ENCODE assay signal across 12 cellular contexts in the genomic region with DNA sequence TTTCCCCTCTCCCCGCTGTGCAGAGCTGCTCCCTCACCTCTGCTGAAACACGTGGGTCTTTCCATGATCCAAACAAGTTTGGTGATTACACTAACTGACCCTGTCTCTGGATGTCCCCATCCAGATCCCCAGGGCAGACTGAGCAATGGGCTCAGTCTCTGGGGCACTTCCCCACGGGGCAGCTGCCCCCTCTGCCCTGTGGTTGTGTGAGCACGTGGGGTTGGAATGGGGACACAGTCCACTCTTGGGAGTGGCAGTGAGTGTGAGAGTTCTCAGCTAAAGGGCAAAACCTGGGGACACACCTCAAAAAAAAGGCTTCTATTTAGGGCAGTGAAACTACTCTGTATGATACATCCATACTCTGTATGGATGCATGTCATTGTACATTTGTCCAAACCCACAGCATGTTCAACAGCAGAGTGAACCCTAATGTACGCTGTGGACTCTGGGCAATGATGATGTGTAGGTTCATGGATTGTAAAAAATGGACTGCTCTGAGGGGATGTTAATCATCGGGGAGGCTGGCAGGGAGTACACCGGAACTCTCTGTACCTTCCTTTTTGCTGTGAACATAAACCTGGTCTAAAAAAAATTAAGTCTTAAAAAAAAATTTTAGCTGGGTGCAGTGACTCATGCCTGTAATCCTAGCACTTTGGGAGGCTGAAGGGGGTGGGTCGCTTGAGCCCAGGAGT. TPM values are rescaled to one million over a fixed set of nuclear protein-coding genes. Genes with fewer than 3 reads are reported as not detected.
A peak's percentile ranks its signal among the peaks of the same experiment; 100 is the strongest.
DNase-seq lines count a peak whose midpoint lies in the region; ATAC-seq, FAIRE-seq and TF ChIP-seq lines count a peak whose summit lies in the region.
"Had no signal": no experiment of that assay in that cellular context is flagged by ENCODE, and none has a peak within 500 bp of the region (broad histone marks: within the 10 kb centered on the region; RNA-seq: fewer than 3 reads in every experiment).

No MANE protein-coding gene starts in this region.

- H3K4me1 ChIP-seq in CD4-positive, CD25-positive, alpha-beta regulatory T cell (ENCODE audit: control insufficient read depth, insufficient read depth, low read length, poor library complexity, severe bottlenecking): peaks cover 17% of the 10 kb centered on the region
- no peaks in the 10 kb centered on the region for H3K4me1 ChIP-seq in mesendoderm (ENCODE audit: control insufficient read depth, low read depth, low read length)
- H3K4me1 ChIP-seq in smooth muscle cell (ENCODE audit: low read depth): no peaks in the 10 kb centered on the region

- H3K18ac ChIP-seq in mesendoderm (ENCODE audit: low read length): no peak overlapping the region

- H3K79me2 ChIP-seq in mesendoderm (ENCODE audit: control insufficient read depth, insufficient read depth, low read length) (no peaks in the 10 kb centered on the region), smooth muscle cell (ENCODE audit: low read depth) (no peaks in the 10 kb centered on the region)

- H2BK5ac ChIP-seq in mesendoderm (ENCODE audit: low read length): no peak overlapping the region

- POLR2A ChIA-PET in activated CD8-positive, alpha-beta T cell treated with anti-CD3 and anti-CD28 coated beads, Interleukin-2, amount 10 ng/mL, durations not matched to agents 7 days and 5 days (lab: Charles Lee): interaction anchor here (1.3 to 2.3 kb wide), 2 partner anchors 10 to 11 kb away, joined by 9 to 12 read pairs; no protein-coding TSS in a partner anchor

- no peak overlapping the region for H3K27ac ChIP-seq in CD4-positive, CD25-positive, alpha-beta regulatory T cell (ENCODE audit: insufficient read depth, low read length, poor library complexity, severe bottlenecking)
- H3K27ac ChIP-seq in mesendoderm (ENCODE audit: low read depth, low read length) (no peak overlapping the region), smooth muscle cell (ENCODE audit: low read depth) (no peak overlapping the region)

- no peak for DNase-seq in CD4-positive, CD25-positive, alpha-beta regulatory T cell
- DNase-seq in GM18507 (ENCODE audit: extremely low spot score, insufficient read length, low read depth): no peak
- DNase-seq in activated CD8-positive, alpha-beta T cell treated with anti-CD3 and anti-CD28 coated beads, Interleukin-2, amount 10 ng/mL, durations not matched to agents 7 days and 5 days: no peak
- no peak for DNase-seq in mesendoderm
- no peak for DNase-seq in NCI-H187 (lab: John Stamatoyannopoulos, UW)
- no peak for DNase-seq in smooth muscle cell (lab: John Stamatoyannopoulos, UW; ENCODE audit: unreplicated experiment)
- DNase-seq: aorta, MM.1S, SHP77 had no signal

- H3K4me2 ChIP-seq in mesendoderm (ENCODE audit: low read length): no peak overlapping the region
- H3K4me2 ChIP-seq in smooth muscle cell: no peak overlapping the region

- peaks cover 10 to 34% (median 20%) of the 10 kb centered on the region in 4 donors for H3K4me1 Mint-ChIP-seq in CD4-positive, CD25-positive, alpha-beta regulatory T cell
- peaks cover 48% of the 10 kb centered on the region for H3K4me1 Mint-ChIP-seq in activated CD8-positive, alpha-beta T cell treated with anti-CD3 and anti-CD28 coated beads, Interleukin-2, amount 10 ng/mL, durations not matched to agents 7 days and 5 days (ENCODE audit: low read depth)

- peaks cover 24% of the 10 kb centered on the region for H3K27me3 ChIP-seq in CD4-positive, CD25-positive, alpha-beta regulatory T cell (ENCODE audit: control insufficient read depth, insufficient read depth, low read length)
- H3K27me3 ChIP-seq in mesendoderm (ENCODE audit: insufficient read depth, low read length, poor library complexity) (no peaks in the 10 kb centered on the region), smooth muscle cell (ENCODE audit: low read depth) (no peaks in the 10 kb centered on the region)

- no peak overlapping the region for H2AFZ ChIP-seq in smooth muscle cell (ENCODE audit: low read depth)

- WGBS in mesendoderm (ENCODE audit: extremely low coverage, insufficient coverage, low lambda C conversion rate): no CpG with 5 or more reads among the region's 8 CpGs
- 85% methylated on average over 8 of the region's 8 CpGs for WGBS in smooth muscle cell (ENCODE audit: low lambda C conversion rate)

- no peak overlapping the region for H3K23ac ChIP-seq in mesendoderm (ENCODE audit: low read length)

- no peak overlapping the region for H2AK5ac ChIP-seq in mesendoderm (ENCODE audit: low read length)

- H3K9me3 Mint-ChIP-seq in CD4-positive, CD25-positive, alpha-beta regulatory T cell: peaks cover 0 to 7% (median 0%) of the 10 kb centered on the region in 7 donors
- H3K9me3 Mint-ChIP-seq in activated CD8-positive, alpha-beta T cell treated with anti-CD3 and anti-CD28 coated beads, Interleukin-2, amount 10 ng/mL, durations not matched to agents 7 days and 5 days (ENCODE audit: insufficient read depth): no peaks in the 10 kb centered on the region

- peak; percentile 11 to 17 for ATAC-seq in CD4-positive, CD25-positive, alpha-beta regulatory T cell (ENCODE audit: low read depth in 2 of 2)
- ATAC-seq in activated CD8-positive, alpha-beta T cell treated with anti-CD3 and anti-CD28 coated beads, Interleukin-2, amount 10 ng/mL, durations not matched to agents 7 days and 5 days: no peak
- no peak for ATAC-seq in GM18867 (IDR thresholded peaks at IDR 0.05; ENCODE audit: unreplicated experiment)
- ATAC-seq in HG03175 (IDR thresholded peaks at IDR 0.05; ENCODE audit: unreplicated experiment): no peak

- H2BK15ac ChIP-seq in mesendoderm (replicated peaks; ENCODE audit: low read depth): no peak overlapping the region

- H3K9me3 ChIP-seq in CD4-positive, CD25-positive, alpha-beta regulatory T cell (ENCODE audit: control insufficient read depth in 2 of 2, low read length in 2 of 2): no peaks in the 10 kb centered on the region
- no peaks in the 10 kb centered on the region for H3K9me3 ChIP-seq in smooth muscle cell (replicated peaks; ENCODE audit: low read depth)

- FAIRE-seq in GM18507 (lab: Jason Lieb, UNC): peak; percentile 26
- FAIRE-seq: endothelial cell of umbilical vein had no signal

- no peaks in the 10 kb centered on the region for H4K20me1 ChIP-seq in smooth muscle cell (ENCODE audit: low read depth)

- CTCF ChIA-PET in activated CD8-positive, alpha-beta T cell treated with anti-CD3 and anti-CD28 coated beads, Interleukin-2, amount 10 ng/mL, durations not matched to agents 7 days and 5 days (lab: Charles Lee): interaction anchor here (4.0 kb wide), 1 partner anchor 10 kb away, joined by 21 read pairs; no protein-coding TSS in a partner anchor

- H3K27me3 Mint-ChIP-seq in CD4-positive, CD25-positive, alpha-beta regulatory T cell: peaks cover 78% of the 10 kb centered on the region
- H3K27me3 Mint-ChIP-seq in activated CD8-positive, alpha-beta T cell treated with anti-CD3 and anti-CD28 coated beads, Interleukin-2, amount 10 ng/mL, durations not matched to agents 7 days and 5 days (ENCODE audit: low read depth): peaks cover 1% of the 10 kb centered on the region

- H3K36me3 ChIP-seq in CD4-positive, CD25-positive, alpha-beta regulatory T cell (ENCODE audit: control insufficient read depth, insufficient read depth, low read length): no peaks in the 10 kb centered on the region
- no peaks in the 10 kb centered on the region for H3K36me3 ChIP-seq in mesendoderm (ENCODE audit: control insufficient read depth, insufficient read depth, low read length)
- H3K36me3 ChIP-seq in smooth muscle cell (ENCODE audit: low read depth): no peaks in the 10 kb centered on the region

- no peak overlapping the region for H4K8ac ChIP-seq in mesendoderm (ENCODE audit: low read depth, low read length)

- no peak overlapping the region for H3K9ac ChIP-seq in mesendoderm (ENCODE audit: low read length)
- H3K9ac ChIP-seq in smooth muscle cell (ENCODE audit: low read depth): no peak overlapping the region

- no peak overlapping the region for H3K27ac Mint-ChIP-seq in CD4-positive, CD25-positive, alpha-beta regulatory T cell
- H3K27ac Mint-ChIP-seq in activated CD8-positive, alpha-beta T cell treated with anti-CD3 and anti-CD28 coated beads, Interleukin-2, amount 10 ng/mL, durations not matched to agents 7 days and 5 days: peak overlapping the region; percentile 98

- H2BK120ac ChIP-seq in mesendoderm (ENCODE audit: low read depth, low read length): no peak overlapping the region

- no peak for TF ChIP-seq CTCF in smooth muscle cell (IDR thresholded peaks at IDR 0.05; ENCODE audit: borderline replicate concordance, insufficient read depth, poor library complexity, severe bottlenecking)

- peak overlapping the region; percentile 37 to 73 (median 68) for H3K4me3 Mint-ChIP-seq in CD4-positive, CD25-positive, alpha-beta regulatory T cell
- peak overlapping the region; percentile 83 for H3K4me3 Mint-ChIP-seq in activated CD8-positive, alpha-beta T cell treated with anti-CD3 and anti-CD28 coated beads, Interleukin-2, amount 10 ng/mL, durations not matched to agents 7 days and 5 days

- no peaks in the 10 kb centered on the region for H3K79me1 ChIP-seq in mesendoderm (ENCODE audit: low read length)

- H3K56ac ChIP-seq in mesendoderm (ENCODE audit: low read length): peak overlapping the region; percentile 25

- H3K4me3 ChIP-seq in CD4-positive, CD25-positive, alpha-beta regulatory T cell (ENCODE audit: low read depth, low read length): no peak overlapping the region
- H3K4me3 ChIP-seq in mesendoderm (ENCODE audit: low read length): no peak overlapping the region
- no peak overlapping the region for H3K4me3 ChIP-seq in smooth muscle cell

- H3K4ac ChIP-seq in mesendoderm (ENCODE audit: low read depth, low read length): no peak overlapping the region

- H3F3A ChIP-seq in smooth muscle cell (ENCODE audit: low read depth): no peaks in the 10 kb centered on the region

- no peak overlapping the region for H4K5ac ChIP-seq in mesendoderm (ENCODE audit: low read length)

- H3K36me3 Mint-ChIP-seq in CD4-positive, CD25-positive, alpha-beta regulatory T cell: no peaks in the 10 kb centered on the region
- H3K36me3 Mint-ChIP-seq in activated CD8-positive, alpha-beta T cell treated with anti-CD3 and anti-CD28 coated beads, Interleukin-2, amount 10 ng/mL, durations not matched to agents 7 days and 5 days (ENCODE audit: low read depth): peaks cover 30% of the 10 kb centered on the region

RNA-seq across cellular contexts. Expression of a gene that starts 49.9 kb away (rescaled TPM):
- total RNA-seq in CD4-positive, CD25-positive, alpha-beta regulatory T cell: 12.0 TPM
- 1 to 10 TPM; 6.3 to 7.8 (median 6.7) TPM for polyA plus RNA-seq in CD4-positive, CD25-positive, alpha-beta regulatory T cell
- 10 to 100 TPM; 52.3 to 57.4 TPM for total RNA-seq in activated CD8-positive, alpha-beta T cell treated with anti-CD3 and anti-CD28 coated beads, Interleukin-2, amount 10 ng/mL, durations not matched to agents 7 days and 5 days
- polyA plus RNA-seq in mesendoderm (2013, experiment 1 of 2): 33.2 TPM
- polyA plus RNA-seq in mesendoderm (2013, experiment 2 of 2): 30.6 TPM
- total RNA-seq in smooth muscle cell: 4.9 and 5.6 TPM in 2 replicates
- 1.7 and 3.1 TPM in 2 replicates for polyA plus RNA-seq in smooth muscle cell

Comparison
In these comparisons a context has a peak if more than half of its experiments do, and no peak if none do; other contexts are left out.
1. ATAC-seq: peak in CD4-positive, CD25-positive, alpha-beta regulatory T cell (2 of 2); none in activated CD8-positive, alpha-beta T cell treated with anti-CD3 and anti-CD28 coated beads, Interleukin-2, amount 10 ng/mL, durations not matched to agents 7 days and 5 days (single experiment), GM18867 (single experiment) and HG03175 (single experiment).